In genomic region chr5:8457187-8458037, GRCh38 we compare ENCODE assay signal across 8 cellular contexts.
A peak's percentile ranks its signal among the peaks of the same experiment; 100 is the strongest.
DNase-seq lines count a peak whose midpoint lies in the region; ATAC-seq and TF ChIP-seq lines count a peak whose summit lies in the region.

No MANE protein-coding gene starts in this region.

- no peaks in the 10 kb centered on the region for H3K27me3 ChIP-seq in GM06990 (replicated peaks; ENCODE audit: control insufficient read depth, insufficient read depth, low read length)
- H3K27me3 ChIP-seq in mesendoderm (ENCODE audit: insufficient read depth, low read length, poor library complexity): no peaks in the 10 kb centered on the region

- no peak overlapping the region for H3K18ac ChIP-seq in mesendoderm (ENCODE audit: low read length)

- H2BK120ac ChIP-seq in mesendoderm (ENCODE audit: low read depth, low read length): no peak overlapping the region

- peaks cover 0 to 8% of the 10 kb centered on the region in 2 donors for H3K4me1 Mint-ChIP-seq in effector memory CD8-positive, alpha-beta T cell (ENCODE audit: low read depth in 2 of 2)

- H3K4ac ChIP-seq in mesendoderm (ENCODE audit: low read depth, low read length): no peak overlapping the region

- no peak overlapping the region for H4K8ac ChIP-seq in mesendoderm (ENCODE audit: low read depth, low read length)

- H3K9ac ChIP-seq in mesendoderm (ENCODE audit: low read length): no peak overlapping the region

- H3K9me3 Mint-ChIP-seq in effector memory CD8-positive, alpha-beta T cell: no peaks in the 10 kb centered on the region

- H4K5ac ChIP-seq in mesendoderm (ENCODE audit: low read length): no peak overlapping the region

- H3K79me2 ChIP-seq in mesendoderm (ENCODE audit: control insufficient read depth, insufficient read depth, low read length): no peaks in the 10 kb centered on the region

- H3K4me1 ChIP-seq in mesendoderm (ENCODE audit: control insufficient read depth, low read depth, low read length): no peaks in the 10 kb centered on the region

- no peak overlapping the region for H3K27ac ChIP-seq in mesendoderm (ENCODE audit: low read depth, low read length)

- H3K79me1 ChIP-seq in mesendoderm (ENCODE audit: low read length): no peaks in the 10 kb centered on the region

- no peak overlapping the region for H3K23ac ChIP-seq in mesendoderm (ENCODE audit: low read length)

- H2AK5ac ChIP-seq in mesendoderm (ENCODE audit: low read length): no peak overlapping the region

- no peaks in the 10 kb centered on the region for H3K27me3 Mint-ChIP-seq in effector memory CD8-positive, alpha-beta T cell

- TF ChIP-seq CTCF in GM06990 (IDR thresholded peaks at IDR 0.05; ENCODE audit: insufficient read depth, low read length, poor library complexity, severe bottlenecking): no peak

- H2BK15ac ChIP-seq in mesendoderm (replicated peaks; ENCODE audit: low read depth): no peak overlapping the region

- peak; percentile 87 for DNase-seq in GM06990 (ENCODE audit: extremely low read depth, insufficient read length)
- peak; percentile 99 for DNase-seq in NCI-H2171 (lab: John Stamatoyannopoulos, UW)
- DNase-seq in activated CD8-positive, alpha-beta memory T cell treated with anti-CD3 and anti-CD28 coated beads for 4 hours (ENCODE audit: low read depth in 2 of 2): peak; percentile 57 to 76
- DNase-seq in effector memory CD8-positive, alpha-beta T cell: peak; percentile 30 to 61 (median 59)
- peak; percentile 63 for DNase-seq in mesendoderm
- DNase-seq in stimulated activated CD8-positive, alpha-beta memory T cell treated with anti-CD3 and anti-CD28 coated beads, Interleukin-2, amount 100 ng/mL, for 1 hour (ENCODE audit: low read depth in 2 of 2): peak; percentile 45 to 78

- peak overlapping the region; percentile 67 to 74 for H3K4me3 Mint-ChIP-seq in effector memory CD8-positive, alpha-beta T cell

- no peak overlapping the region for H3K4me2 ChIP-seq in mesendoderm (ENCODE audit: low read length)

- H3K36me3 Mint-ChIP-seq in effector memory CD8-positive, alpha-beta T cell (ENCODE audit: insufficient read depth): peaks cover 8% of the 10 kb centered on the region

- WGBS in mesendoderm (ENCODE audit: extremely low coverage, insufficient coverage, low lambda C conversion rate): no CpG with 5 or more reads among the region's 74 CpGs

- H3K56ac ChIP-seq in mesendoderm (ENCODE audit: low read length): no peak overlapping the region

- ATAC-seq in HG02852 (IDR thresholded peaks at IDR 0.05; ENCODE audit: unreplicated experiment): peak; percentile 87
- peak; percentile 90 for ATAC-seq in effector memory CD8-positive, alpha-beta T cell (replicated peaks)
- no peak for ATAC-seq in HG02973 (IDR thresholded peaks at IDR 0.05; ENCODE audit: unreplicated experiment)

- H3K27ac Mint-ChIP-seq in effector memory CD8-positive, alpha-beta T cell: peak overlapping the region; percentile 35 to 84

- H3K36me3 ChIP-seq in GM06990 (ENCODE audit: control insufficient read depth, insufficient read depth, low read length): no peaks in the 10 kb centered on the region
- no peaks in the 10 kb centered on the region for H3K36me3 ChIP-seq in mesendoderm (ENCODE audit: control insufficient read depth, insufficient read depth, low read length)

- H3K4me3 ChIP-seq in GM06990 (replicated peaks; ENCODE audit: low read depth, low read length) (no peak overlapping the region), mesendoderm (ENCODE audit: low read length) (no peak overlapping the region)

- H2BK5ac ChIP-seq in mesendoderm (ENCODE audit: low read length): no peak overlapping the region
